16 cellular contexts compared by ENCODE assay signal in genomic region chr7:14551326-14551725, GRCh38.
DNase-seq lines count a peak whose midpoint lies in the region; ATAC-seq, FAIRE-seq and TF ChIP-seq lines count a peak whose summit lies in the region.
"Had no signal": no experiment of that assay in that cellular context is flagged by ENCODE, and none has a peak within 500 bp of the region (broad histone marks: within the 10 kb centered on the region; RNA-seq: fewer than 3 reads in every experiment).

No MANE protein-coding gene starts in this region.

- no peaks in the 10 kb centered on the region for H3K27me3 Mint-ChIP-seq in activated CD4-positive, alpha-beta T cell treated with anti-CD3 and anti-CD28 coated beads, Interleukin-2, amount 10 ng/mL, durations not matched to agents 7 days and 5 days
- H3K27me3 Mint-ChIP-seq: CD4-positive, alpha-beta memory T cell had no signal

- FAIRE-seq in H54 (lab: Jason Lieb, UNC), result peak; percentile 88
- FAIRE-seq: A204.1, GM12891 had no signal

- no peaks in the 10 kb centered on the region for H3K4me1 Mint-ChIP-seq in activated CD4-positive, alpha-beta T cell treated with anti-CD3 and anti-CD28 coated beads, Interleukin-2, amount 10 ng/mL, durations not matched to agents 7 days and 5 days
- H3K4me1 Mint-ChIP-seq: CD4-positive, alpha-beta memory T cell had no signal

- no peaks in the 10 kb centered on the region for H3K79me2 ChIP-seq in ACC112 (ENCODE audit: control insufficient read depth, insufficient read depth, low read length, unreplicated experiment)

- TF ChIP-seq CTCF in body of pancreas (IDR thresholded peaks at IDR 0.05) (no peak), coronary artery (IDR thresholded peaks at IDR 0.05) (no peak)

- peak overlapping the region; percentile 2 for H2AFZ ChIP-seq in ACC112 (ENCODE audit: low read length, unreplicated experiment)
- H2AFZ ChIP-seq: GM23248 had no signal

- TF ChIP-seq POLR2A in H54 (IDR thresholded peaks at IDR 0.05; ENCODE audit: low read depth, low read length) (no peak), body of pancreas (IDR thresholded peaks at IDR 0.05) (no peak)

- H3K27ac ChIP-seq in ACC112 (ENCODE audit: low read depth, low read length) (no peak overlapping the region), body of pancreas (no peak overlapping the region), coronary artery (no peak overlapping the region)
- H3K27ac ChIP-seq: C4-2B, GM23248, HL-60 had no signal

- H3K9me3 Mint-ChIP-seq in activated CD4-positive, alpha-beta T cell treated with anti-CD3 and anti-CD28 coated beads, Interleukin-2, amount 10 ng/mL, durations not matched to agents 7 days and 5 days, result no peaks in the 10 kb centered on the region
- H3K9me3 Mint-ChIP-seq: CD4-positive, alpha-beta memory T cell had no signal

- H3K36me3 Mint-ChIP-seq in activated CD4-positive, alpha-beta T cell treated with anti-CD3 and anti-CD28 coated beads, Interleukin-2, amount 10 ng/mL, durations not matched to agents 7 days and 5 days (ENCODE audit: low read depth), result no peaks in the 10 kb centered on the region
- H3K36me3 Mint-ChIP-seq: CD4-positive, alpha-beta memory T cell had no signal

- no peaks in the 10 kb centered on the region for H3K36me3 ChIP-seq in ACC112 (ENCODE audit: insufficient read depth, low read length)
- no peaks in the 10 kb centered on the region for H3K36me3 ChIP-seq in body of pancreas (replicated peaks in 1 of 2; ENCODE audit: insufficient read depth in 1 of 2, low read depth in 2 of 2)
- H3K36me3 ChIP-seq: BE2C had no signal

- no peak overlapping the region for H3K27ac Mint-ChIP-seq in activated CD4-positive, alpha-beta T cell treated with anti-CD3 and anti-CD28 coated beads, Interleukin-2, amount 10 ng/mL, durations not matched to agents 7 days and 5 days
- H3K27ac Mint-ChIP-seq: CD4-positive, alpha-beta memory T cell had no signal

- 3 to 11% methylated on average over 1 of the region's 1 CpG for WGBS in body of pancreas, 2 donors

- H3K4me3 Mint-ChIP-seq in activated CD4-positive, alpha-beta T cell treated with anti-CD3 and anti-CD28 coated beads, Interleukin-2, amount 10 ng/mL, durations not matched to agents 7 days and 5 days, result no peak overlapping the region
- H3K4me3 Mint-ChIP-seq: CD4-positive, alpha-beta memory T cell had no signal

- H3K9me3 ChIP-seq in body of pancreas, result no peaks in the 10 kb centered on the region
- H3K9me3 ChIP-seq: BE2C had no signal

- DNase-seq in H54 (ENCODE audit: insufficient read length, low spot score) (no peak), body of pancreas (no peak), left lobe of liver (ENCODE audit: low spot score) (no peak), amniotic stem cell (lab: John Stamatoyannopoulos, UW) (no peak), coronary artery (ENCODE audit: low spot score) (no peak)
- DNase-seq in activated CD4-positive, alpha-beta T cell treated with anti-CD3 and anti-CD28 coated beads, Interleukin-2, amount 10 ng/mL, durations not matched to agents 7 days and 5 days, result no peak
- DNase-seq: BE2C; CD4-positive, alpha-beta memory T cell; DMS79; GM23248; H7 had no signal

- H3K4me3 ChIP-seq in ACC112 (ENCODE audit: low read depth, low read length) (no peak overlapping the region), body of pancreas (no peak overlapping the region), coronary artery (no peak overlapping the region)
- H3K4me3 ChIP-seq: GM23248 had no signal

- POLR2A ChIA-PET in activated CD4-positive, alpha-beta T cell treated with anti-CD3 and anti-CD28 coated beads, Interleukin-2, amount 10 ng/mL, durations not matched to agents 7 days and 5 days (lab: Charles Lee), result no interaction called here

- H3K27me3 ChIP-seq in ACC112 (ENCODE audit: insufficient read depth, low read length) (no peaks in the 10 kb centered on the region), body of pancreas (no peaks in the 10 kb centered on the region)
- H3K27me3 ChIP-seq: BE2C had no signal

- intact Hi-C loops in body of pancreas (cut with DNase I), result no loop called here

- CTCF ChIA-PET in activated CD4-positive, alpha-beta T cell treated with anti-CD3 and anti-CD28 coated beads, Interleukin-2, amount 10 ng/mL, durations not matched to agents 7 days and 5 days (lab: Charles Lee), result no interaction called here

- ATAC-seq in body of pancreas (peak; percentile 86), left lobe of liver (peak; percentile 44)

- H3K4me1 ChIP-seq in ACC112 (ENCODE audit: control insufficient read depth, insufficient read depth, low read length, unreplicated experiment), result no peaks in the 10 kb centered on the region
- peaks cover 10% of the 10 kb centered on the region for H3K4me1 ChIP-seq in body of pancreas
- H3K4me1 ChIP-seq: BE2C had no signal
